ENCODE assay signal across 8 cellular contexts in the genomic region with DNA sequence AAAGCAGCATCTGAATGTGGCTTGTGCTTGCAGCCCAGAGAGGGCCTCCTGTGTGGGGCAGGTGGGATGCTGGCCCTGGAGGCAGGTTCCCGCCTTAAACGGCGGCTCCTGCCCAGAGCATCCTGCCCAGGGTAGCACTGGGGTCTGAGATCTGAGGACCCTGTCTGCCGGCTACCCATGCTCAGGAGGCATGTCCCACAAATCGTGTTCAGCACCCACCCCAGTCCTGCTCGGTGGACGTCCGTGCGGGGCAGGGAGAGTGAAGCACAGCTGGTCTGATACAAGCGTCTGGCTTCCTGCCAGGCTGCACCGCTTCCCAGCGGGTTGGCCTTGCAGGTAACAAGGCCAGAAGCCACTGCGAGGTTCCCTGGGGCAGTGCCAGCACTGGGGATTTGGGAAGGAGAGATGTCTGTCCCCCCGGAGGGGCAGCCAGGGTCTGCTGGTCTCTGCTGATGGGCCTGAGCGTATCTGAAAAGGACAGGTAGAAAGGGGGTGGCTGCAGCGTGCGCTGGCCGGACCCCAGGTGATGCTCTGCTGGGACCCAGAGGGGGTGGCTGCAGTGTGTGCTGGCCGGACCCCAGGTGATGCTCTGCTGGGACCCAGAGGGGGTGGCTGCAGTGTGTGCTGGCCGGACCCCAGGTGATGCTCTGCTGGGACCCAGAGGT. TPM values are rescaled to one million over a fixed set of nuclear protein-coding genes. Genes with fewer than 3 reads are reported as not detected.
DNase-seq lines count a peak whose midpoint lies in the region; ATAC-seq and TF ChIP-seq lines count a peak whose summit lies in the region.
"Had no signal": no experiment of that assay in that cellular context is flagged by ENCODE, and none has a peak within 500 bp of the region (broad histone marks: within the 10 kb centered on the region; RNA-seq: fewer than 3 reads in every experiment).

No MANE protein-coding gene starts in this region.

- H3F3A ChIP-seq in smooth muscle cell (ENCODE audit: low read depth) = no peaks in the 10 kb centered on the region

- H3K4me1 ChIP-seq in cardiac muscle cell (ENCODE audit: low read depth) (peaks cover 31% of the 10 kb centered on the region), smooth muscle cell (ENCODE audit: low read depth) (peaks cover 13% of the 10 kb centered on the region)

- H3K9me3 ChIP-seq in cardiac muscle cell (ENCODE audit: low read depth) (no peaks in the 10 kb centered on the region), smooth muscle cell (replicated peaks; ENCODE audit: low read depth) (no peaks in the 10 kb centered on the region)

- peak overlapping the region; percentile 91 for H3K4me2 ChIP-seq in smooth muscle cell

- no peaks in the 10 kb centered on the region for H3K36me3 ChIP-seq in cardiac muscle cell
- no peaks in the 10 kb centered on the region for H3K36me3 ChIP-seq in smooth muscle cell (ENCODE audit: low read depth)

- POLR2A ChIA-PET in RWPE1 (lab: Yijun Ruan, JAX; ENCODE audit: low non-redundant PET) = interaction anchor here (0.5 kb wide), 1 partner anchor 227 kb away, joined by 3 read pairs; no protein-coding TSS in a partner anchor

- CTCF ChIA-PET in RWPE1 (lab: Yijun Ruan, JAX) = no interaction called here

- peak overlapping the region; percentile 24; the same call in 1 of the 2 replicates for H3K4me3 ChIP-seq in HFF-Myc (replicated peaks; ENCODE audit: low read depth, low read length)
- no peak overlapping the region for H3K4me3 ChIP-seq in cardiac muscle cell
- H3K4me3 ChIP-seq in smooth muscle cell = no peak overlapping the region

- H3K27ac ChIP-seq in RWPE1 = peak overlapping the region; percentile 97
- H3K27ac ChIP-seq in cardiac muscle cell = peak overlapping the region; percentile 93
- H3K27ac ChIP-seq in smooth muscle cell (ENCODE audit: low read depth) = peak overlapping the region; percentile 72

- DNase-seq in HFF-Myc (ENCODE audit: extremely low read depth, low read depth) = no peak
- DNase-seq in RWPE1 (ENCODE audit: low spot score) = no peak
- DNase-seq in cardiac muscle cell (ENCODE audit: low read depth in 1 of 2, low spot score in 1 of 2) = no peak
- no peak for DNase-seq in smooth muscle cell (lab: John Stamatoyannopoulos, UW; ENCODE audit: unreplicated experiment)
- no peak for DNase-seq in activated effector memory CD4-positive, alpha-beta T cell treated with Interleukin-2 at 50 U/mL for 16 hours
- DNase-seq: occipital lobe had no signal

- peaks cover 62% of the 10 kb centered on the region for H3K79me2 ChIP-seq in smooth muscle cell (ENCODE audit: low read depth)

- no peak overlapping the region for H2AFZ ChIP-seq in smooth muscle cell (ENCODE audit: low read depth)

- no peak overlapping the region for H3K9ac ChIP-seq in smooth muscle cell (ENCODE audit: low read depth)

- H3K27me3 ChIP-seq in cardiac muscle cell (no peaks in the 10 kb centered on the region), smooth muscle cell (ENCODE audit: low read depth) (no peaks in the 10 kb centered on the region)

- ATAC-seq in HG03159 (IDR thresholded peaks at IDR 0.05; ENCODE audit: unreplicated experiment) (no peak), esophagus mucosa (no peak)

- WGBS in smooth muscle cell (ENCODE audit: low lambda C conversion rate) = 88% methylated on average over 20 of the region's 20 CpGs

- peaks cover 43% of the 10 kb centered on the region for H4K20me1 ChIP-seq in smooth muscle cell (ENCODE audit: low read depth)

- no peak for TF ChIP-seq CTCF in HFF-Myc (IDR thresholded peaks at IDR 0.05; ENCODE audit: low read depth, low read length, missing control alignments)
- TF ChIP-seq CTCF in RWPE1 (conservative IDR thresholded peaks at IDR 0.05; ENCODE audit: low read depth) = no peak
- TF ChIP-seq CTCF in cardiac muscle cell (IDR thresholded peaks at IDR 0.05; ENCODE audit: low read depth, low read length) = no peak
- TF ChIP-seq CTCF in smooth muscle cell (IDR thresholded peaks at IDR 0.05; ENCODE audit: borderline replicate concordance, insufficient read depth, poor library complexity, severe bottlenecking) = no peak

RNA-seq across cellular contexts. Expression of a gene that starts 3.6 kb away (rescaled TPM):
- 38.3 and 50.7 TPM in 2 replicates for total RNA-seq in cardiac muscle cell
- 59.6 and 72.3 TPM in 2 replicates for polyA plus RNA-seq in cardiac muscle cell
- 14.0 and 17.8 TPM in 2 replicates for total RNA-seq in smooth muscle cell
- 56.9 and 58.5 TPM in 2 replicates for polyA plus RNA-seq in smooth muscle cell
- total RNA-seq in esophagus mucosa = 32.6 TPM

RNA-seq across cellular contexts. Expression of a gene that starts 11.5 kb away (rescaled TPM):
- total RNA-seq in cardiac muscle cell (39.4 and 54.5 TPM in 2 replicates), smooth muscle cell (9.0 and 16.3 TPM in 2 replicates), esophagus mucosa (13.3 TPM)
- polyA plus RNA-seq in cardiac muscle cell (29.8 and 30.2 TPM in 2 replicates), smooth muscle cell (21.3 and 28.4 TPM in 2 replicates)

RNA-seq across cellular contexts. Expression of a gene that starts 18.8 kb away (rescaled TPM):
- 22.1 and 30.9 TPM in 2 replicates for total RNA-seq in cardiac muscle cell
- polyA plus RNA-seq in cardiac muscle cell = 6.9 and 9.5 TPM in 2 replicates
- 5.1 TPM in 2 replicates for total RNA-seq in smooth muscle cell
- polyA plus RNA-seq in smooth muscle cell = 2.5 and 2.9 TPM in 2 replicates
- total RNA-seq in esophagus mucosa = 0.92 TPM

RNA-seq across cellular contexts. Expression of a gene that starts 55.5 kb away (rescaled TPM):
- total RNA-seq in cardiac muscle cell = 32.9 and 46.1 TPM in 2 replicates
- polyA plus RNA-seq in cardiac muscle cell = 32.6 and 48.3 TPM in 2 replicates
- 10.0 and 10.6 TPM in 2 replicates for total RNA-seq in smooth muscle cell
- polyA plus RNA-seq in smooth muscle cell = 22.7 and 26.0 TPM in 2 replicates
- total RNA-seq in esophagus mucosa = 14.8 TPM
